ENCODE assay signal across 12 cellular contexts in the genomic region with DNA sequence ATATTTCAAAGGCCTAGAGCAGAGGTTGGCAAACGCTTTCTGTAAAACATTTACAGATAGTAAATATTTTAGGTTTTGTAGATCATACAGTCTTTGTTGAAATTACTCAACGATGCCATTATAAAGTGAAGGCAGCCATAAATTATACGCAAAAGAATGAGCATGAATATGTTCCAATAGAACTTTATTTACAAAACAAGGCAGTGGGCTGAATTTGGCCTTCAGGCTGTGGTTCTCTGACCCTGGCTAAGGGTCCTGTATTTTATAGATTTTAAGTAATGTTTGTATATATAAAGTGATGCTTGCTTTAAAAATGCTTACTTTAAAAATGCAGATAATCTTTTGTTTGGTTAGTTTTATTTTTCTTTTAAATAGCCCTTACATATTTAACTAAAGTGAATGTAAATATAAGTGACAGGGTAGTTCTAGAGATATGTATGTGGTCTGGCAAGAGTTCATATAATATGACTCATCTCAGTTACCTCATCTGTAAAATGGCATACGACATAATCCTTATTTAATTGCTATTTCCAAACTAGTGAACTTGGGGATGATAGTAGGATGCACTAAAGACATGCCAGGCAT. TPM values are rescaled to one million over a fixed set of nuclear protein-coding genes. Genes with fewer than 3 reads are reported as not detected.
DNase-seq lines count a peak whose midpoint lies in the region; ATAC-seq and TF ChIP-seq lines count a peak whose summit lies in the region.
"Had no signal": no experiment of that assay in that cellular context is flagged by ENCODE, and none has a peak within 500 bp of the region (broad histone marks: within the 10 kb centered on the region; RNA-seq: fewer than 3 reads in every experiment).

No MANE protein-coding gene starts in this region.

- ATAC-seq in GM21737 (IDR thresholded peaks at IDR 0.05; ENCODE audit: unreplicated experiment) = no peak
- ATAC-seq: stimulated activated naive CD8-positive, alpha-beta T cell treated with anti-CD3 and anti-CD28 coated beads, Interleukin-15, amount 100 ng/mL, for 72 hours had no signal

- H4K91ac ChIP-seq in trophoblast cell (ENCODE audit: low read depth, low read length) = no peak overlapping the region

- H3K9ac ChIP-seq in Loucy (ENCODE audit: low read depth, low read length, poor library complexity, severe bottlenecking) (peak overlapping the region; percentile 51), trophoblast cell (ENCODE audit: low read length) (no peak overlapping the region)

- H3K9me3 ChIP-seq in Loucy (ENCODE audit: insufficient read depth, low read depth, low read length) (peaks cover 3% of the 10 kb centered on the region; the same call in 1 of the 2 replicates), trophoblast cell (ENCODE audit: insufficient read depth, low read depth, low read length) (no peaks in the 10 kb centered on the region)

- H2BK5ac ChIP-seq in trophoblast cell (ENCODE audit: low read depth, low read length, poor library complexity) = no peak overlapping the region

- H3F3A ChIP-seq in Loucy (ENCODE audit: low read depth) = peaks cover 15% of the 10 kb centered on the region

- no peak overlapping the region for H3K4me3 Mint-ChIP-seq in activated CD4-positive, alpha-beta T cell treated with anti-CD3 and anti-CD28 coated beads, Interleukin-2, amount 10 ng/mL, durations not matched to agents 24 days and 14 days
- H3K4me3 Mint-ChIP-seq: activated naive CD8-positive, alpha-beta T cell treated with anti-CD3 and anti-CD28 coated beads for 36 hours; mesothelial cell of epicardium; stimulated activated naive CD8-positive, alpha-beta T cell treated with anti-CD3 and anti-CD28 coated beads, Interleukin-15, amount 100 ng/mL, for 72 hours had no signal

- H4K20me1 ChIP-seq in Loucy (ENCODE audit: insufficient read depth, low read length, poor library complexity, severe bottlenecking) = no peaks in the 10 kb centered on the region

- no peak overlapping the region for H2AK5ac ChIP-seq in trophoblast cell (ENCODE audit: low read length)

- no peak overlapping the region for H4K12ac ChIP-seq in trophoblast cell (ENCODE audit: low read depth, low read length)

- H3K18ac ChIP-seq in trophoblast cell (ENCODE audit: low read length) = no peak overlapping the region

- peaks cover 38% of the 10 kb centered on the region for H3K4me1 ChIP-seq in Loucy (ENCODE audit: insufficient read depth, low read length, poor library complexity, severe bottlenecking)
- H3K4me1 ChIP-seq in trophoblast cell (ENCODE audit: control insufficient read depth in 1 of 2, insufficient read depth in 2 of 2, low read length in 2 of 2) = no peaks in the 10 kb centered on the region

- H3K9me2 ChIP-seq in Loucy (replicated peaks; ENCODE audit: low read depth, low read length) = no peaks in the 10 kb centered on the region

- H4K8ac ChIP-seq in trophoblast cell (ENCODE audit: low read depth, low read length) = no peak overlapping the region

- no CpG with 5 or more reads among the region's 4 CpGs for WGBS in trophoblast cell (ENCODE audit: extremely low coverage, insufficient coverage, insufficient read length)

- H3K27ac ChIP-seq in trophoblast cell (ENCODE audit: low read depth, low read length) = no peak overlapping the region

- H2BK120ac ChIP-seq in trophoblast cell (ENCODE audit: insufficient read depth, low read length, poor library complexity) = no peak overlapping the region

- H3K14ac ChIP-seq in trophoblast cell (ENCODE audit: low read length) = no peak overlapping the region

- TF ChIP-seq CTCF in Loucy (conservative IDR thresholded peaks at IDR 0.05; ENCODE audit: low read length) = no peak

- peaks cover 5% of the 10 kb centered on the region for H3K27me3 Mint-ChIP-seq in activated CD4-positive, alpha-beta T cell treated with anti-CD3 and anti-CD28 coated beads, Interleukin-2, amount 10 ng/mL, durations not matched to agents 24 days and 14 days
- H3K27me3 Mint-ChIP-seq: stimulated activated naive CD8-positive, alpha-beta T cell treated with anti-CD3 and anti-CD28 coated beads, Interleukin-15, amount 100 ng/mL, for 72 hours had no signal

- H3K4me1 Mint-ChIP-seq in activated CD4-positive, alpha-beta T cell treated with anti-CD3 and anti-CD28 coated beads, Interleukin-2, amount 10 ng/mL, durations not matched to agents 24 days and 14 days = peaks cover 10% of the 10 kb centered on the region
- H3K4me1 Mint-ChIP-seq: activated naive CD8-positive, alpha-beta T cell treated with anti-CD3 and anti-CD28 coated beads for 36 hours; mesothelial cell of epicardium had no signal

- DNase-seq in DMS153 treated with DMSO at 0.1 percent for 48 hours (lab: John Stamatoyannopoulos, UW; ENCODE audit: unreplicated experiment) (peak; percentile 41), astrocyte of the hippocampus (ENCODE audit: low read depth, low spot score) (peak; percentile 20), kidney glomerular epithelial cell (lab: John Stamatoyannopoulos, UW) (peak; percentile 26), epidermal melanocyte (ENCODE audit: insufficient read length, low spot score) (no peak), trophoblast cell (no peak)
- DNase-seq in activated CD4-positive, alpha-beta T cell treated with anti-CD3 and anti-CD28 coated beads, Interleukin-2, amount 10 ng/mL, durations not matched to agents 24 days and 14 days = no peak
- DNase-seq: activated naive CD8-positive, alpha-beta T cell treated with anti-CD3 and anti-CD28 coated beads for 36 hours; stimulated activated CD4-positive, alpha-beta T cell treated with anti-CD3 and anti-CD28 coated beads, Interleukin-4, amount 100 ng/mL, for 4 hours; stimulated activated naive CD8-positive, alpha-beta T cell treated with anti-CD3 and anti-CD28 coated beads, Interleukin-15, amount 100 ng/mL, for 72 hours had no signal

- H3K4me3 ChIP-seq in Loucy (ENCODE audit: low read length, poor library complexity, severe bottlenecking) (peak overlapping the region; percentile 43), trophoblast cell (ENCODE audit: low read depth, low read length) (no peak overlapping the region)

- H3K36me3 Mint-ChIP-seq in activated CD4-positive, alpha-beta T cell treated with anti-CD3 and anti-CD28 coated beads, Interleukin-2, amount 10 ng/mL, durations not matched to agents 24 days and 14 days (ENCODE audit: low read depth) = peaks cover under 1% of the 10 kb centered on the region
- H3K36me3 Mint-ChIP-seq: activated naive CD8-positive, alpha-beta T cell treated with anti-CD3 and anti-CD28 coated beads for 36 hours; mesothelial cell of epicardium had no signal

- peak overlapping the region; percentile 77 for H3K4me2 ChIP-seq in Loucy (ENCODE audit: low read depth, low read length, poor library complexity, severe bottlenecking)
- no peak overlapping the region for H3K4me2 ChIP-seq in trophoblast cell (ENCODE audit: low read length)

- H2BK12ac ChIP-seq in trophoblast cell (ENCODE audit: low read length) = no peak overlapping the region

- H3K9me3 Mint-ChIP-seq in activated CD4-positive, alpha-beta T cell treated with anti-CD3 and anti-CD28 coated beads, Interleukin-2, amount 10 ng/mL, durations not matched to agents 24 days and 14 days = peaks cover 11% of the 10 kb centered on the region

- intact Hi-C loops in activated CD4-positive, alpha-beta T cell treated with anti-CD3 and anti-CD28 coated beads, Interleukin-2, amount 10 ng/mL, durations not matched to agents 24 days and 14 days (cut with micrococcal nuclease) = no loop called here

- no peaks in the 10 kb centered on the region for H3K79me1 ChIP-seq in trophoblast cell (ENCODE audit: low read length)

- H3K27me3 ChIP-seq in Loucy (ENCODE audit: insufficient read depth, low read length, poor library complexity, severe bottlenecking) = no peaks in the 10 kb centered on the region
- H3K27me3 ChIP-seq in trophoblast cell (ENCODE audit: insufficient read depth, low read length) = no peaks in the 10 kb centered on the region

- H3K27ac Mint-ChIP-seq in activated CD4-positive, alpha-beta T cell treated with anti-CD3 and anti-CD28 coated beads, Interleukin-2, amount 10 ng/mL, durations not matched to agents 24 days and 14 days = no peak overlapping the region
- H3K27ac Mint-ChIP-seq: activated naive CD8-positive, alpha-beta T cell treated with anti-CD3 and anti-CD28 coated beads for 36 hours had no signal

- H3K79me2 ChIP-seq in Loucy (ENCODE audit: insufficient read depth, low read length) = no peaks in the 10 kb centered on the region
- H3K79me2 ChIP-seq in trophoblast cell (ENCODE audit: control insufficient read depth, insufficient read depth, low read length, poor library complexity) = no peaks in the 10 kb centered on the region

- no peaks in the 10 kb centered on the region for H3K36me3 ChIP-seq in Loucy (ENCODE audit: insufficient read depth, low read length)
- H3K36me3 ChIP-seq in trophoblast cell (ENCODE audit: control insufficient read depth in 1 of 2, insufficient read depth in 2 of 2, low read length in 2 of 2) = no peaks in the 10 kb centered on the region

- no peak overlapping the region for H3K23ac ChIP-seq in trophoblast cell (ENCODE audit: low read length)

- no peak overlapping the region for H2AFZ ChIP-seq in Loucy (ENCODE audit: low read length)
- no peak overlapping the region for H2AFZ ChIP-seq in trophoblast cell (ENCODE audit: insufficient read depth, low read length, poor library complexity)

- H3K4ac ChIP-seq in trophoblast cell (ENCODE audit: low read depth, low read length) = no peak overlapping the region

RNA-seq across cellular contexts. Expression of gene ATP5MC3, which starts 51.7 kb away (rescaled TPM):
- 405 and 414 TPM in 2 replicates for total RNA-seq in activated CD4-positive, alpha-beta T cell treated with anti-CD3 and anti-CD28 coated beads, Interleukin-2, amount 10 ng/mL, durations not matched to agents 24 days and 14 days
- polyA plus RNA-seq in trophoblast cell (2013) = 290 and 302 TPM in 2 replicates

Comparison
In these comparisons a context has a peak if more than half of its experiments do, and no peak if none do; other contexts are left out.
1. DNase-seq: peak in DMS153 treated with DMSO at 0.1 percent for 48 hours (single experiment), astrocyte of the hippocampus (single experiment) and kidney glomerular epithelial cell (single experiment); none in activated CD4-positive, alpha-beta T cell treated with anti-CD3 and anti-CD28 coated beads, Interleukin-2, amount 10 ng/mL, durations not matched to agents 24 days and 14 days (single experiment), epidermal melanocyte (single experiment) and trophoblast cell (0 of 2).